ENCODE assay signal across 8 cellular contexts in the genomic region with DNA sequence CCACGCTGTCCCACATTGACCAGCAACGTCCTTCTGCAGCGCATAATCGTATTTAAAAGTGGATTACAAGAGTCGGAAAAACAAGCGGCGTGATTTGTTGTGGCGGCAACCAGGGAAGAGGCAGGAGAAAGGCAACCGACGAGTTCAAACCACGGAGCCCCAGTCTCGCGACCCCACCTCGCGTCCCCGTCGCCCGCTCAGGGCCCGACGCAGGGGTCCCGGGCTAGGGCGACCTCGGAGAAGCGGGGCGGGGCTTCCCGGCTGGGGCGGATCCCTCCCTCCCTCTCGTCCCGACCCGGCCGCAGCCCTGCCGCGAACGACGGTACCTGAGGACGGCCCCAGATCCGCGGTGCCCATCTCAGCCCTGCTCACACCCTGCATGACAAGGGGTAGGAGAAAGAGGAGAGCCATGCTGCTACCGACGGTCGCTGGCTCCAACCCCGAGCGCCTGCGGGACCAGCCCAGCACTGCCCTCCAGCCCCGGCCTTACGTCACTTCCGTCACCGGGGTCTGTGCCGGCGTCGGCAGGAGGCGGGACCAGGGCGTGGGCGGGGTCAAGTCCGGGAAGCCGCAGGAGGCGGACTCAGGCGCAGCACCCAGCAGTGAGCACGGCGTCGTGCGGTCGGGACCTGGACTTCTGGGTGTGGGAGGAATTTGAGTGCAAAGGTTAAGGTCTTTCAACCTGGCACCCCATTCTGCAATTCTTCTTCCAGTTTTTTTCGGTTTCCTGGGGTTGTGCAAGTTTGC. TPM values are rescaled to one million over a fixed set of nuclear protein-coding genes. Genes with fewer than 3 reads are reported as not detected.
DNase-seq lines count a peak whose midpoint lies in the region; ATAC-seq and FAIRE-seq lines count a peak whose summit lies in the region.

A gene (minus strand): TSS at position 469 of the 747 bp plus-strand sequence. CDS start 58 bp downstream, at position 411.

- peak within 1 kb of the TSS; percentile 87 to 98 (median 98) for H3K27ac Mint-ChIP-seq in IgD-negative memory B cell

- peak within 1 kb of the TSS; percentile 94 for H3K27ac ChIP-seq in mesodermal cell (ENCODE audit: low read depth, low read length, severe bottlenecking)

- DNase-seq in DMS 273 (lab: John Stamatoyannopoulos, UW; ENCODE audit: unreplicated experiment) (peak; percentile 96), OCI-M1 (lab: John Stamatoyannopoulos, UW) (peak; percentile 98), activated T-cell treated with anti-CD3 and anti-CD28 coated beads for 1 hour (ENCODE audit: low read depth) (peak; percentile 93)
- peak; percentile 87 to 89 for DNase-seq in stimulated activated CD8-positive, alpha-beta memory T cell treated with anti-CD3 and anti-CD28 coated beads, Interleukin-15, amount 100 ng/mL, for 4 hours (ENCODE audit: low read depth in 2 of 2)

- FAIRE-seq in endometrium (lab: Jason Lieb, UNC): peak; percentile 71

- ATAC-seq in GM21528 (IDR thresholded peaks at IDR 0.05; ENCODE audit: low FRiP score, unreplicated experiment): peak; percentile 96

- peaks cover 54 to 61% (median 56%) of the 10 kb centered on the region in 3 donors for H3K4me1 Mint-ChIP-seq in IgD-negative memory B cell

- H3K4me3 Mint-ChIP-seq in IgD-negative memory B cell: peak within 1 kb of the TSS; percentile 89 to 100 (median 100)

- H3K9me3 ChIP-seq in mesodermal cell (ENCODE audit: control insufficient read depth, low read length): no peaks in the 10 kb centered on the region

- WGBS in mesodermal cell (ENCODE audit: insufficient coverage in 2 of 2), 2 experiments: 0% methylated on average over 33 to 49 of the region's 64 CpGs

- H3K27me3 Mint-ChIP-seq in IgD-negative memory B cell: no peaks in the 10 kb centered on the region

- H3K4me1 ChIP-seq in mesodermal cell (ENCODE audit: control insufficient read depth, insufficient read depth, low read length, poor library complexity, severe bottlenecking): peaks cover 8% of the 10 kb centered on the region

- H3K36me3 Mint-ChIP-seq in IgD-negative memory B cell: peaks cover 2% of the 10 kb centered on the region

- peak within 1 kb of the TSS; percentile 94 for H3K4me3 ChIP-seq in mesodermal cell (ENCODE audit: extremely low read depth, insufficient read depth, low read length, poor library complexity, severe bottlenecking)

- no peaks in the 10 kb centered on the region for H3K9me3 Mint-ChIP-seq in IgD-negative memory B cell

- peaks cover 8% of the 10 kb centered on the region for H3K36me3 ChIP-seq in mesodermal cell (ENCODE audit: control insufficient read depth, insufficient read depth, low read length)

RNA-seq across cellular contexts. Expression of the gene that starts here (rescaled TPM):
- polyA plus RNA-seq in IgD-negative memory B cell: 38.1 TPM
- 62.2 TPM for polyA plus RNA-seq in mesodermal cell (2013, experiment 1 of 2)
- polyA plus RNA-seq in mesodermal cell (2013, experiment 2 of 2): 59.5 TPM

Comparison
In these comparisons a context has a peak if more than half of its experiments do, and no peak if none do; other contexts are left out.
1. Peak in every context shown above with its lines: DNase-seq, ATAC-seq, H3K4me3 ChIP-seq and H3K27ac ChIP-seq.